In genomic region chr22:25366876-25367466, GRCh38 we compare ENCODE assay signal across 16 cellular contexts.
A peak's percentile ranks its signal among the peaks of the same experiment; 100 is the strongest.
DNase-seq lines count a peak whose midpoint lies in the region; ATAC-seq and TF ChIP-seq lines count a peak whose summit lies in the region.
"Had no signal": no experiment of that assay in that cellular context is flagged by ENCODE, and none has a peak within 500 bp of the region (broad histone marks: within the 10 kb centered on the region; RNA-seq: fewer than 3 reads in every experiment).

No MANE protein-coding gene starts in this region.

- TF ChIP-seq POLR2A in NB4 (IDR thresholded peaks at IDR 0.05; ENCODE audit: extremely low read depth, insufficient read length) = no peak

- no peaks in the 10 kb centered on the region for H3K27me3 ChIP-seq in osteoblast (ENCODE audit: insufficient read depth, low read length)

- peaks cover 6% of the 10 kb centered on the region for H3K79me2 ChIP-seq in osteoblast (ENCODE audit: insufficient read depth, low read length)

- no peaks in the 10 kb centered on the region for H3K9me3 ChIP-seq in osteoblast (ENCODE audit: low read depth, low read length)

- TF ChIP-seq CTCF in NB4 (IDR thresholded peaks at IDR 0.05; ENCODE audit: low read depth, low read length) = no peak
- TF ChIP-seq CTCF in fibroblast of mammary gland (conservative IDR thresholded peaks at IDR 0.05; ENCODE audit: control insufficient read depth, insufficient read depth, low read depth, low read length) = no peak
- TF ChIP-seq CTCF in osteoblast (IDR thresholded peaks at IDR 0.05; ENCODE audit: extremely low read depth, low read depth, low read length) = no peak

- H3K4me3 ChIP-seq in NB4 (ENCODE audit: low read depth, low read length) (no peak overlapping the region), fibroblast of mammary gland (ENCODE audit: control insufficient read depth, low read depth, low read length) (no peak overlapping the region), osteoblast (ENCODE audit: insufficient read depth, low read length) (no peak overlapping the region)

- H2AFZ ChIP-seq in osteoblast (ENCODE audit: low read length) = no peak overlapping the region

- ATAC-seq in Right ventricle myocardium inferior (no peak), left ventricle myocardium superior (no peak), GM19452 (IDR thresholded peaks at IDR 0.05; ENCODE audit: unreplicated experiment) (no peak)
- ATAC-seq: HCT116, Panc1 had no signal

- DNase-seq in Right ventricle myocardium inferior (ENCODE audit: missing footprints) (peak; percentile 58), left ventricle myocardium superior (no peak), NB4 (ENCODE audit: low read depth) (peak; percentile 29), fibroblast of mammary gland (ENCODE audit: low read depth) (peak; percentile 33), osteoblast (ENCODE audit: insufficient read length, low spot score, missing footprints) (peak; percentile 77), GF-D8 (lab: John Stamatoyannopoulos, UW) (no peak), OCI-M2 (lab: John Stamatoyannopoulos, UW; ENCODE audit: unreplicated experiment) (no peak)
- DNase-seq: C1 segment of cervical spinal cord, DND-41, KG1, NCI-H1092, NCI-H510A treated with DMSO at 0.1 percent for 48 hours, SHP77 treated with DMSO at 0.1 percent for 48 hours had no signal

- intact Hi-C loops in Right ventricle myocardium inferior (cut with DNase I) = no loop called here
- intact Hi-C loops in left ventricle myocardium superior (cut with micrococcal nuclease) = loop anchor here (10.0 kb wide), 1 partner anchor 58 kb away; no protein-coding TSS in a partner anchor

- peaks cover 29% of the 10 kb centered on the region for H4K20me1 ChIP-seq in osteoblast (ENCODE audit: insufficient read depth, low read length)

- H3K4me2 ChIP-seq in osteoblast (ENCODE audit: insufficient read depth, low read length) = no peak overlapping the region

- H3K4me1 ChIP-seq in osteoblast (ENCODE audit: insufficient read depth, low read length) = peaks cover 5% of the 10 kb centered on the region

- H3K27ac ChIP-seq in osteoblast (ENCODE audit: low read depth, low read length) = no peak overlapping the region

- H3K36me3 ChIP-seq in osteoblast (ENCODE audit: insufficient read depth, low read length) = no peaks in the 10 kb centered on the region

Comparison
In these comparisons a context has a peak if more than half of its experiments do, and no peak if none do; other contexts are left out.
1. DNase-seq: peak in Right ventricle myocardium inferior (single experiment), NB4 (single experiment), fibroblast of mammary gland (single experiment) and osteoblast (single experiment); none in left ventricle myocardium superior (single experiment), GF-D8 (single experiment) and OCI-M2 (single experiment).